ENCODE assay signal across 8 cellular contexts in genomic region chr2:167292430-167293171, GRCh38. TPM values are rescaled to one million over a fixed set of nuclear protein-coding genes. Genes with fewer than 3 reads are reported as not detected.
A peak's percentile ranks its signal among the peaks of the same experiment; 100 is the strongest.
DNase-seq lines count a peak whose midpoint lies in the region; ATAC-seq and TF ChIP-seq lines count a peak whose summit lies in the region.

B3GALT1 (plus strand) TSS chr2:167293001.

- peak within 1 kb of the TSS in 1 of 3 donors; percentile 84 for H3K27ac Mint-ChIP-seq in CD4-positive, CD25-positive, alpha-beta regulatory T cell
- no peak within 1 kb of the TSS for H3K27ac Mint-ChIP-seq in activated CD8-positive, alpha-beta T cell treated with anti-CD3 and anti-CD28 coated beads for 36 hours
- no peak within 1 kb of the TSS for H3K27ac Mint-ChIP-seq in effector memory CD8-positive, alpha-beta T cell

- no peaks in the 10 kb centered on the region for H3K36me3 ChIP-seq in CD4-positive, CD25-positive, alpha-beta regulatory T cell (ENCODE audit: control insufficient read depth, insufficient read depth, low read length)
- H3K36me3 ChIP-seq in lower lobe of right lung = no peaks in the 10 kb centered on the region

- POLR2A ChIA-PET in activated CD8-positive, alpha-beta T cell treated with anti-CD3 and anti-CD28 coated beads for 36 hours (lab: Charles Lee) = interaction anchor here (0.5 kb wide), 1 partner anchor 675 kb away, joined by 3 read pairs; no protein-coding TSS in a partner anchor

- peak within 1 kb of the TSS in 3 of 4 donors; percentile 63 to 87 (median 76) for H3K4me3 Mint-ChIP-seq in CD4-positive, CD25-positive, alpha-beta regulatory T cell
- H3K4me3 Mint-ChIP-seq in activated CD8-positive, alpha-beta T cell treated with anti-CD3 and anti-CD28 coated beads for 36 hours = peak within 1 kb of the TSS; percentile 69
- peak within 1 kb of the TSS; percentile 77 to 81 for H3K4me3 Mint-ChIP-seq in effector memory CD8-positive, alpha-beta T cell

- intact Hi-C loops in activated CD8-positive, alpha-beta T cell treated with anti-CD3 and anti-CD28 coated beads for 36 hours (cut with micrococcal nuclease) = no loop called here
- intact Hi-C loops in lower lobe of right lung (cut with DNase I) = no loop called here

- peaks cover 5 to 21% (median 13%) of the 10 kb centered on the region in 4 donors for H3K4me1 Mint-ChIP-seq in CD4-positive, CD25-positive, alpha-beta regulatory T cell
- H3K4me1 Mint-ChIP-seq in activated CD8-positive, alpha-beta T cell treated with anti-CD3 and anti-CD28 coated beads for 36 hours (ENCODE audit: low read depth) = peaks cover 14% of the 10 kb centered on the region
- peaks cover 5 to 11% of the 10 kb centered on the region in 2 donors for H3K4me1 Mint-ChIP-seq in effector memory CD8-positive, alpha-beta T cell (ENCODE audit: low read depth in 2 of 2)

- H3K27me3 Mint-ChIP-seq in CD4-positive, CD25-positive, alpha-beta regulatory T cell = peaks cover 50% of the 10 kb centered on the region
- H3K27me3 Mint-ChIP-seq in activated CD8-positive, alpha-beta T cell treated with anti-CD3 and anti-CD28 coated beads for 36 hours = peaks cover 33% of the 10 kb centered on the region
- peaks cover 23 to 33% of the 10 kb centered on the region in 2 donors for H3K27me3 Mint-ChIP-seq in effector memory CD8-positive, alpha-beta T cell

- ATAC-seq in CD4-positive, CD25-positive, alpha-beta regulatory T cell (ENCODE audit: low read depth in 2 of 2) = peak; percentile 64 to 70
- ATAC-seq in GM19324 (IDR thresholded peaks at IDR 0.05; ENCODE audit: low FRiP score, unreplicated experiment) (peak; percentile 100), HG03378 (IDR thresholded peaks at IDR 0.05; ENCODE audit: unreplicated experiment) (peak; percentile 97), lower lobe of right lung (peak; percentile 98 to 99)
- peak; percentile 97 for ATAC-seq in activated CD8-positive, alpha-beta T cell treated with anti-CD3 and anti-CD28 coated beads for 36 hours
- peak; percentile 79 for ATAC-seq in effector memory CD8-positive, alpha-beta T cell (replicated peaks)

- no peaks in the 10 kb centered on the region for H3K36me3 Mint-ChIP-seq in CD4-positive, CD25-positive, alpha-beta regulatory T cell
- no peaks in the 10 kb centered on the region for H3K36me3 Mint-ChIP-seq in activated CD8-positive, alpha-beta T cell treated with anti-CD3 and anti-CD28 coated beads for 36 hours (ENCODE audit: low read depth)
- H3K36me3 Mint-ChIP-seq in effector memory CD8-positive, alpha-beta T cell (ENCODE audit: insufficient read depth) = no peaks in the 10 kb centered on the region

- peak in 2 of 3 donors; percentile 8 to 79 for DNase-seq in CD4-positive, CD25-positive, alpha-beta regulatory T cell
- peak; percentile 77 for DNase-seq in NCI-H345 treated with DMSO at 0.1 percent for 48 hours (lab: John Stamatoyannopoulos, UW; ENCODE audit: unreplicated experiment)
- peak; percentile 77 for DNase-seq in activated CD8-positive, alpha-beta T cell treated with anti-CD3 and anti-CD28 coated beads for 36 hours
- DNase-seq in effector memory CD8-positive, alpha-beta T cell = peak in 1 of 3 experiments; percentile 14
- DNase-seq in lower lobe of right lung = peak; percentile 89
- peak; percentile 51 to 55 for DNase-seq in stimulated activated CD4-positive, alpha-beta T cell treated with anti-CD3 and anti-CD28 coated beads, Interleukin-4, amount 100 ng/mL, for 48 hours (ENCODE audit: low read depth in 2 of 2)

- TF ChIP-seq CTCF in activated CD8-positive, alpha-beta T cell treated with anti-CD3 and anti-CD28 coated beads for 36 hours (IDR thresholded peaks at IDR 0.05) = no peak
- TF ChIP-seq CTCF in lower lobe of right lung (IDR thresholded peaks at IDR 0.05) = peak; percentile 27

- no peaks in the 10 kb centered on the region for H3K9me3 ChIP-seq in CD4-positive, CD25-positive, alpha-beta regulatory T cell (ENCODE audit: control insufficient read depth in 2 of 2, low read length in 2 of 2)
- no peaks in the 10 kb centered on the region for H3K9me3 ChIP-seq in lower lobe of right lung

- H3K4me3 ChIP-seq in CD4-positive, CD25-positive, alpha-beta regulatory T cell (ENCODE audit: low read depth, low read length) = no peak within 1 kb of the TSS
- H3K4me3 ChIP-seq in lower lobe of right lung = peak within 1 kb of the TSS; percentile 72

- H3K9me3 Mint-ChIP-seq in CD4-positive, CD25-positive, alpha-beta regulatory T cell = peaks cover 0 to 8% (median 0%) of the 10 kb centered on the region in 7 donors
- H3K9me3 Mint-ChIP-seq in activated CD8-positive, alpha-beta T cell treated with anti-CD3 and anti-CD28 coated beads for 36 hours = no peaks in the 10 kb centered on the region
- peaks cover 0 to 5% of the 10 kb centered on the region in 2 donors for H3K9me3 Mint-ChIP-seq in effector memory CD8-positive, alpha-beta T cell

- no peak within 1 kb of the TSS for H3K27ac ChIP-seq in CD4-positive, CD25-positive, alpha-beta regulatory T cell (ENCODE audit: insufficient read depth, low read length, poor library complexity, severe bottlenecking)
- peak within 1 kb of the TSS; percentile 64 for H3K27ac ChIP-seq in lower lobe of right lung

- CTCF ChIA-PET in activated CD8-positive, alpha-beta T cell treated with anti-CD3 and anti-CD28 coated beads for 36 hours (lab: Charles Lee) = no interaction called here

- H3K27me3 ChIP-seq in CD4-positive, CD25-positive, alpha-beta regulatory T cell (ENCODE audit: control insufficient read depth, insufficient read depth, low read length) = peaks cover 18% of the 10 kb centered on the region
- H3K27me3 ChIP-seq in lower lobe of right lung (ENCODE audit: low read depth) = peaks cover 39% of the 10 kb centered on the region

- H3K4me1 ChIP-seq in CD4-positive, CD25-positive, alpha-beta regulatory T cell (ENCODE audit: control insufficient read depth, insufficient read depth, low read length, poor library complexity, severe bottlenecking) = peaks cover 11% of the 10 kb centered on the region
- H3K4me1 ChIP-seq in lower lobe of right lung = peaks cover 24% of the 10 kb centered on the region

RNA-seq across cellular contexts. Expression of gene B3GALT1, which starts in this region (rescaled TPM):
- total RNA-seq in CD4-positive, CD25-positive, alpha-beta regulatory T cell = not detected
- not detected for polyA plus RNA-seq in CD4-positive, CD25-positive, alpha-beta regulatory T cell
- not detected for total RNA-seq in activated CD8-positive, alpha-beta T cell treated with anti-CD3 and anti-CD28 coated beads for 36 hours
- 0.27 TPM for total RNA-seq in lower lobe of right lung

Comparison
In these comparisons a context has a peak if more than half of its experiments do, and no peak if none do; other contexts are left out.
1. Peak in DNase-seq and ATAC-seq in CD4-positive, CD25-positive, alpha-beta regulatory T cell; RNA of the gene not detected or under 1 TPM.
2. Peak in DNase-seq and ATAC-seq in activated CD8-positive, alpha-beta T cell treated with anti-CD3 and anti-CD28 coated beads for 36 hours; RNA of the gene not detected or under 1 TPM.
3. Peak in DNase-seq, ATAC-seq, H3K4me3 ChIP-seq and H3K27ac ChIP-seq in lower lobe of right lung; RNA of the gene not detected or under 1 TPM.